ENCODE assay signal across 1 cellular context in the genomic region with DNA sequence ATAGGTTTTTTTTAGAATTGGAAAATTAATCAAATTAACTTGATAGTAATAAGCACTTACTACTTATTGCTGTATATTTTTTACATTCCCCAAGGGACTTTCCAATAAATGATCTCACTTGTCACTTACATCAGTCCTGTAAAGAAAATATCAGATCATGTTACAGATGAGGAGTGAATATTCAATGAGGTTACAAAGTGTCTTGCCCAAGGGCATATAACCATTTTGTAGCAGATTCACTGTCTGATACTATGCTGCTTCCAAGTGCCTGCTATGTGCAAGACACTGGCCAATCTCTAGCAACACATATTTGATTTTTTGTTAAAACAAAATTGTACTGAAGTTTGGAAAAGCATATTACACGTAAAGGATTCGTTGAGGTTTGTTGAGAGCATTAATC.
TF ChIP-seq lines count a peak whose summit lies in the region.

No MANE protein-coding gene starts in this region.

TF ChIP-seq in GM12878, 131 proteins besides CTCF, POLR2A, EP300 and RAD21 (continued from another document):
- TF ChIP-seq, protein P1, sequence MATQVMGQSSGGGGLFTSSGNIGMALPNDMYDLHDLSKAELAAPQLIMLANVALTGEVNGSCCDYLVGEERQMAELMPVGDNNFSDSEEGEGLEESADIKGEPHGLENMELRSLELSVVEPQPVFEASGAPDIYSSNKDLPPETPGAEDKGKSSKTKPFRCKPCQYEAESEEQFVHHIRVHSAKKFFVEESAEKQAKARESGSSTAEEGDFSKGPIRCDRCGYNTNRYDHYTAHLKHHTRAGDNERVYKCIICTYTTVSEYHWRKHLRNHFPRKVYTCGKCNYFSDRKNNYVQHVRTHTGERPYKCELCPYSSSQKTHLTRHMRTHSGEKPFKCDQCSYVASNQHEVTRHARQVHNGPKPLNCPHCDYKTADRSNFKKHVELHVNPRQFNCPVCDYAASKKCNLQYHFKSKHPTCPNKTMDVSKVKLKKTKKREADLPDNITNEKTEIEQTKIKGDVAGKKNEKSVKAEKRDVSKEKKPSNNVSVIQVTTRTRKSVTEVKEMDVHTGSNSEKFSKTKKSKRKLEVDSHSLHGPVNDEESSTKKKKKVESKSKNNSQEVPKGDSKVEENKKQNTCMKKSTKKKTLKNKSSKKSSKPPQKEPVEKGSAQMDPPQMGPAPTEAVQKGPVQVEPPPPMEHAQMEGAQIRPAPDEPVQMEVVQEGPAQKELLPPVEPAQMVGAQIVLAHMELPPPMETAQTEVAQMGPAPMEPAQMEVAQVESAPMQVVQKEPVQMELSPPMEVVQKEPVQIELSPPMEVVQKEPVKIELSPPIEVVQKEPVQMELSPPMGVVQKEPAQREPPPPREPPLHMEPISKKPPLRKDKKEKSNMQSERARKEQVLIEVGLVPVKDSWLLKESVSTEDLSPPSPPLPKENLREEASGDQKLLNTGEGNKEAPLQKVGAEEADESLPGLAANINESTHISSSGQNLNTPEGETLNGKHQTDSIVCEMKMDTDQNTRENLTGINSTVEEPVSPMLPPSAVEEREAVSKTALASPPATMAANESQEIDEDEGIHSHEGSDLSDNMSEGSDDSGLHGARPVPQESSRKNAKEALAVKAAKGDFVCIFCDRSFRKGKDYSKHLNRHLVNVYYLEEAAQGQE (IDR thresholded peaks at IDR 0.05; ENCODE audit: low read depth, low read length), result no peak
- TF ChIP-seq ZBED1 (IDR thresholded peaks at IDR 0.05; ENCODE audit: borderline replicate concordance), result no peak
